Comparison of ENCODE assay signal across 27 cellular contexts in the genomic region with DNA sequence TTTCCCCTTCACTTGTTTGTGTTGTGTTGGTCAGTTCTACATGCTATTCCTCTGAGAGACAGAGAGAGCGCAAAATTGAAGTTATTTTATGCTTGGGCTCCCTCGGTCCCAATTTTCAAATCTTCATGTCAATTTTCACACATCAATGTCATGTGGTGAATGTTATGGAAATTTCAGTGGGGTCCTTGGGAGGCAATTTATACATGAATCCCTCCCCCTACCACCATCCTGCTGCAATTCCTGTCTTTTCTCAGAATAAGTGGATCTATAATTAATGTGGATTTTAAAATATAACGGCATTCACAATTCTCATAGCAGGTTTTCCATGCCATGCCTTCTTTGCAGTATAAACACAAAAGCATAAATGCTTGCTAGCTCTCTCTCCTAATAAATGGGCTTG.
"Had no signal": no experiment of that assay in that cellular context is flagged by ENCODE, and none has a peak within 500 bp of the region (broad histone marks: within the 10 kb centered on the region; RNA-seq: fewer than 3 reads in every experiment).

No MANE protein-coding gene starts in this region.

- FAIRE-seq: urothelium cell line had no signal

- H3K27me3 ChIP-seq: stomach, suprapubic skin, testis, thyroid gland, tibial artery, tibial nerve, transverse colon, upper lobe of left lung, upper lobe of right lung, uterus, vagina had no signal

- DNase-seq: stimulated activated CD4-positive, alpha-beta T cell treated with anti-CD3 and anti-CD28 coated beads, Interleukin-2, amount 100 ng/mL, for 48 hours; stimulated activated CD4-positive, alpha-beta T cell treated with anti-CD3 and anti-CD28 coated beads, Interleukin-4, amount 100 ng/mL, for 1 hour; stimulated activated CD4-positive, alpha-beta T cell treated with anti-CD3 and anti-CD28 coated beads, Interleukin-4, amount 100 ng/mL, for 24 hours; stimulated activated CD4-positive, alpha-beta T cell treated with anti-CD3 and anti-CD28 coated beads, Interleukin-4, amount 100 ng/mL, for 4 hours; stimulated activated CD8-positive, alpha-beta memory T cell treated with anti-CD3 and anti-CD28 coated beads, Interleukin-4, amount 100 ng/mL, for 48 hours; stimulated activated naive B cell treated with anti-CD40 and anti-IgM and Interleukin-4, amounts not matched to agents 10 μg/mL and 1 μg/mL and 100 μg/mL, for 72 hours; stimulated activated naive CD4-positive, alpha-beta T cell; stimulated activated naive CD4-positive, alpha-beta T cell treated with Interleukin-2 at 50 U/mL for 16 hours; stimulated activated naive CD8-positive, alpha-beta T cell treated with anti-CD3 and anti-CD28 coated beads, Interleukin-15, amount 100 ng/mL, for 72 hours; stimulated activated naive CD8-positive, alpha-beta T cell treated with anti-CD3 and anti-CD28 coated beads, Interleukin-15, Interleukin-2, amounts not matched to agents 100 U/mL and 50 U/mL, for 24 hours; stomach; substantia nigra; testis; thyroid gland; tibial artery; transverse colon; trophoblast cell; upper lobe of left lung; upper lobe of right lung; uterus had no signal

- H3K4me3 ChIP-seq: stomach, suprapubic skin, testis, thoracic aorta, thyroid gland, tibial artery, tibial nerve, transverse colon, upper lobe of left lung, upper lobe of right lung, uterus, vagina had no signal

- H3K36me3 ChIP-seq: stomach, suprapubic skin, thoracic aorta, thyroid gland, tibial artery, tibial nerve, transverse colon, upper lobe of left lung, upper lobe of right lung, uterus, vagina had no signal

- H3K4me1 ChIP-seq: stomach, suprapubic skin, testis, thyroid gland, tibial artery, transverse colon, upper lobe of left lung, uterus, vagina had no signal

- H3K9me3 ChIP-seq: stomach, suprapubic skin, testis, thoracic aorta, thyroid gland, tibial artery, tibial nerve, transverse colon, upper lobe of left lung, upper lobe of right lung, uterus, vagina had no signal

- ATAC-seq: stimulated activated effector memory CD8-positive, alpha-beta T cell treated with anti-CD3 and anti-CD28 coated beads, Interleukin-12 subunit alpha, Interleukin-12 subunit beta, amount 100 ng/mL, for 72 hours; stimulated activated memory B cell treated with anti-CD40 and anti-IgM and Interleukin-4, amounts not matched to agents 10 μg/mL and 1 μg/mL and 100 μg/mL, for 72 hours; stimulated activated naive B cell treated with anti-CD40 and anti-IgM and Interleukin-4, amounts not matched to agents 10 μg/mL and 1 μg/mL and 100 μg/mL, for 72 hours; stimulated activated naive CD8-positive, alpha-beta T cell treated with anti-CD3 and anti-CD28 coated beads, Interleukin-15, amount 100 ng/mL, for 72 hours; stimulated activated naive CD8-positive, alpha-beta T cell treated with anti-CD3 and anti-CD28 coated beads, Interleukin-15, Interleukin-2, amounts not matched to agents 100 U/mL and 50 U/mL, for 24 hours; upper lobe of right lung had no signal

- H3K27ac ChIP-seq: stomach, suprapubic skin, testis, thoracic aorta, thyroid gland, tibial artery, tibial nerve, transverse colon, upper lobe of left lung, upper lobe of right lung, uterus, vagina had no signal
